ENCODE assay signal across 4 cellular contexts in genomic region chr6:9717568-9717967, GRCh38.
"Had no signal": no experiment of that assay in that cellular context is flagged by ENCODE, and none has a peak within 500 bp of the region (broad histone marks: within the 10 kb centered on the region; RNA-seq: fewer than 3 reads in every experiment).

No MANE protein-coding gene starts in this region.

- H3K9me3 Mint-ChIP-seq: GM23338, H9 had no signal

- H3K4me3 Mint-ChIP-seq: GM23338, H9 had no signal

- H3K4me2 ChIP-seq: GM23338 had no signal

- H3K27ac Mint-ChIP-seq: GM23338, H9 had no signal

- H3K4me1 Mint-ChIP-seq: GM23338, H9 had no signal

- H3K4me3 ChIP-seq: GM23338 had no signal

- H2AFZ ChIP-seq: GM23338 had no signal

- DNase-seq: H9, HCEC 1CT, IMR-90 had no signal
